In the genomic region with DNA sequence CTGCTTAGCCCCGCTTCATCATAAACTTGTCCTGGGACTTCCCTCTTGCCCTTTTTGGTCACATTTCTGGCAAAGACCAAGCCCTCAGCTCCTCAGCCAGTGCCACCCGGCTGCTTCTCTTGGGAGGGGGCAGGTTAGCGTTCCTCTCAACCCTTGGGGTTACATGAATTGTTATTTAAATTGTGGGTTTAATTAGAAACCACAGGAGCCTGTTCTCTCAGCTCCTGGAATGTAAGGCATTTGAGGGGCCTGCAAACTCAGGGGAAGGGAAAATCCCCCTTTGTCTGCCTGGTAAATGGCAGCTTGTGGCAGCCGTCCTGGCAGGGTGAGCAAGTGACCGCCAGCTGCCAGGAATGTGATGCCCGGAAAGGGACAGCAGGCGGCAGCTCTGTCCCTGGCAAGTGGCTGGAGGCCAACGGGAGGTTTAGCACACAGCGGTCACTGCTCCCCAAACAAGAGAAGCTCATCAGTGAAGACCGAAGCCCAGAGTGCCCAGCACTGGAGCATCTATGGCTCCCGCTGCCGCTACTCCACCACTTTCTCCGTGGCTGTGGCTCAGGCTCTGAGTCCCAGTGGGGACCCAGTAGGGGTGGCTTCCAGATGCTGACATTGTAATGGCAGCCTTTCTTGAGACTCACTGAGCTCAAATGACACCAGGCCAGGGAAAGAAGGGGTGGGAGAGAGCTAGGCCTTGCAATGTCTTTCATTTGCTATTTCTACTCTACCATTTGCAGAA, we compare ENCODE assay signal across 9 cellular contexts. TPM values are rescaled to one million over a fixed set of nuclear protein-coding genes. Genes with fewer than 3 reads are reported as not detected.
A peak's percentile ranks its signal among the peaks of the same experiment; 100 is the strongest.
DNase-seq lines count a peak whose midpoint lies in the region; ATAC-seq, FAIRE-seq and TF ChIP-seq lines count a peak whose summit lies in the region.
"Had no signal": no experiment of that assay in that cellular context is flagged by ENCODE, and none has a peak within 500 bp of the region (broad histone marks: within the 10 kb centered on the region; RNA-seq: fewer than 3 reads in every experiment).

No MANE protein-coding gene starts in this region.

- peaks cover 32 to 57% of the 10 kb centered on the region in 2 experiments for H3K36me3 ChIP-seq in HepG2 (replicated peaks in 1 of 2; ENCODE audit: control insufficient read depth in 1 of 2, insufficient read depth in 2 of 2, low read length in 2 of 2)
- H3K36me3 ChIP-seq in thymus (ENCODE audit: control insufficient read depth, insufficient read depth): no peaks in the 10 kb centered on the region

- no peak for TF ChIP-seq POLR2A in HepG2 (IDR thresholded peaks at IDR 0.05; ENCODE audit: insufficient read depth in 1 of 2, low read depth in 2 of 2, low read length in 2 of 2)

- no peak overlapping the region for H3K4me2 ChIP-seq in HepG2 (ENCODE audit: low read depth, low read length)

- intact Hi-C loops in dorsolateral prefrontal cortex (cut with DNase I): loop anchor here (2.0 to 5.0 kb wide), 5 partner anchors 19 to 105 kb away; a partner anchor contains a TSS
- intact Hi-C loops in HepG2 (cut with micrococcal nuclease; ENCODE audit: unreplicated experiment): no loop called here
- intact Hi-C loops in CD14-positive monocyte (cut with micrococcal nuclease): loop anchor here in 1 of 2 donors (10.0 kb wide), 2 partner anchors 47 to 103 kb away; a partner anchor contains a TSS
- intact Hi-C loops in activated CD4-positive, alpha-beta T cell treated with anti-CD3 and anti-CD28 coated beads for 36 hours (cut with DNase I, micrococcal nuclease): loop anchor here in 1 of 2 experiments (2.0 kb wide), 1 partner anchor 21 kb away; no protein-coding TSS in a partner anchor

- no TSS peak for BruUV-seq in HepG2 (replicated peaks; lab: Mats Ljungman, UMichigan)

- in situ Hi-C loops in HepG2 (cut with HindIII; ENCODE audit: extremely low pct_ligation_motif_present, low pct_unique_long_range_greater_than_20kb): no loop called here

- POLR2A ChIA-PET in HepG2 (lab: Yijun Ruan, JAX): interaction anchor here (0.6 to 3.7 kb wide), 6 partner anchors 9 to 266 kb away, joined by 3 to 28 read pairs (median 4); no protein-coding TSS in a partner anchor
- POLR2A ChIA-PET in activated CD4-positive, alpha-beta T cell treated with anti-CD3 and anti-CD28 coated beads for 36 hours (lab: Charles Lee): no interaction called here

- CTCF ChIA-PET in HepG2 (lab: Yijun Ruan, JAX; ENCODE audit: low intra/inter-chr PET ratio, low total read pairs): no interaction called here
- CTCF ChIA-PET in activated CD4-positive, alpha-beta T cell treated with anti-CD3 and anti-CD28 coated beads for 36 hours (lab: Charles Lee): interaction anchor here (0.7 kb wide), 1 partner anchor 31 kb away, joined by 3 read pairs; no protein-coding TSS in a partner anchor

- TF ChIP-seq CTCF in dorsolateral prefrontal cortex (IDR thresholded peaks at IDR 0.05 in 54 of 56, conservative IDR thresholded peaks at IDR 0.05 in 2 of 56; ENCODE audit: low read depth in 1 of 56, partially characterized antibody in 56 of 56) (peak in 54 of 56 donors; percentile 16 to 85 (median 64)), HepG2 (CRISPR knock-in tag; IDR thresholded peaks at IDR 0.05) (no peak), CD14-positive monocyte (IDR thresholded peaks at IDR 0.05) (no peak)

- peak overlapping the region in 57 of 59 donors; percentile 7 to 93 (median 83) for H3K27ac ChIP-seq in dorsolateral prefrontal cortex
- H3K27ac ChIP-seq in HepG2 (ENCODE audit: extremely low read length, insufficient read depth, low read length): no peak overlapping the region
- H3K27ac ChIP-seq in thymus (ENCODE audit: low read depth): peak overlapping the region; percentile 62

- TF ChIP-seq RAD21 in HepG2 (CRISPR knock-in tag; IDR thresholded peaks at IDR 0.05): no peak

- peaks cover 68% of the 10 kb centered on the region for H3K4me1 ChIP-seq in HepG2 (ENCODE audit: insufficient read depth, low read length)
- no peaks in the 10 kb centered on the region for H3K4me1 ChIP-seq in thymus (ENCODE audit: control insufficient read depth, insufficient read depth, low read length)

- no peak for TF ChIP-seq EP300 in HepG2 (IDR thresholded peaks at IDR 0.05; ENCODE audit: low read depth in 2 of 2, low read length in 2 of 2)
- no peak for TF ChIP-seq EP300 in HepG2 (CRISPR knock-in tag; IDR thresholded peaks at IDR 0.05; ENCODE audit: borderline replicate concordance)

- H3K36me3 Mint-ChIP-seq in CD14-positive monocyte: peaks cover 14 to 15% of the 10 kb centered on the region in 2 donors
- H3K36me3 Mint-ChIP-seq in activated CD4-positive, alpha-beta T cell treated with anti-CD3 and anti-CD28 coated beads for 36 hours (ENCODE audit: low read depth): no peaks in the 10 kb centered on the region

- H3K9ac ChIP-seq in HepG2 (ENCODE audit: insufficient read depth, low read depth, low read length): no peak overlapping the region

- peaks cover 0 to 6% (median 0%) of the 10 kb centered on the region in 3 donors for H3K27me3 Mint-ChIP-seq in CD14-positive monocyte (ENCODE audit: low read depth in 3 of 3)
- no peaks in the 10 kb centered on the region for H3K27me3 Mint-ChIP-seq in activated CD4-positive, alpha-beta T cell treated with anti-CD3 and anti-CD28 coated beads for 36 hours

- H4K20me1 ChIP-seq in HepG2 (ENCODE audit: insufficient read depth, low read length): peaks cover 11% of the 10 kb centered on the region; the same call in 1 of the 2 replicates

- H3K27me3 ChIP-seq in dorsolateral prefrontal cortex (no peaks in the 10 kb centered on the region), HepG2 (ENCODE audit: control insufficient read depth in 1 of 2, insufficient read depth in 2 of 2, low read length in 2 of 2) (no peaks in the 10 kb centered on the region), thymus (ENCODE audit: control insufficient read depth, insufficient read depth) (no peaks in the 10 kb centered on the region)

- H3K27ac Mint-ChIP-seq in CD14-positive monocyte: no peak overlapping the region
- H3K27ac Mint-ChIP-seq in activated CD4-positive, alpha-beta T cell treated with anti-CD3 and anti-CD28 coated beads for 36 hours: no peak overlapping the region
- H3K27ac Mint-ChIP-seq: T-helper 1 cell treated with Interleukin-12 subunit alpha and Interleukin-12 subunit beta and Interleukin-4 antibody, amounts not matched to agents 30 μg/mL and 1 μg/mL, for 36 hours had no signal

- no peak for FAIRE-seq in HepG2 (lab: Jason Lieb, UNC)

- DNase-seq in LHCN-M2 (ENCODE audit: low read depth) (peak; percentile 87), dorsolateral prefrontal cortex (peak; percentile 76 to 91 (median 88)), HepG2 (ENCODE audit: low spot score) (no peak), CD14-positive monocyte (ENCODE audit: low spot score) (no peak), NCI-H1436 (lab: John Stamatoyannopoulos, UW) (no peak), Kasumi-1 (lab: John Stamatoyannopoulos, UW) (no peak)
- no peak for DNase-seq in activated CD4-positive, alpha-beta T cell treated with anti-CD3 and anti-CD28 coated beads for 36 hours

- peaks cover 0 to 2% (median 0%) of the 10 kb centered on the region in 7 donors for H3K9me3 Mint-ChIP-seq in CD14-positive monocyte
- H3K9me3 Mint-ChIP-seq in activated CD4-positive, alpha-beta T cell treated with anti-CD3 and anti-CD28 coated beads for 36 hours (ENCODE audit: low read depth): no peaks in the 10 kb centered on the region
- H3K9me3 Mint-ChIP-seq: T-helper 1 cell treated with Interleukin-12 subunit alpha and Interleukin-12 subunit beta and Interleukin-4 antibody, amounts not matched to agents 30 μg/mL and 1 μg/mL, for 36 hours had no signal

- H3K4me3 Mint-ChIP-seq in CD14-positive monocyte: no peak overlapping the region
- H3K4me3 Mint-ChIP-seq in activated CD4-positive, alpha-beta T cell treated with anti-CD3 and anti-CD28 coated beads for 36 hours: no peak overlapping the region
- H3K4me3 Mint-ChIP-seq: T-helper 1 cell treated with Interleukin-12 subunit alpha and Interleukin-12 subunit beta and Interleukin-4 antibody, amounts not matched to agents 30 μg/mL and 1 μg/mL, for 36 hours had no signal

- no peak overlapping the region for H2AFZ ChIP-seq in HepG2 (ENCODE audit: low read length)

- no peaks in the 10 kb centered on the region for H3K9me3 ChIP-seq in HepG2 (ENCODE audit: low read length)
- H3K9me3 ChIP-seq in thymus (ENCODE audit: control insufficient read depth): no peaks in the 10 kb centered on the region

- peaks cover 14% of the 10 kb centered on the region for H3K4me1 Mint-ChIP-seq in CD14-positive monocyte
- no peaks in the 10 kb centered on the region for H3K4me1 Mint-ChIP-seq in activated CD4-positive, alpha-beta T cell treated with anti-CD3 and anti-CD28 coated beads for 36 hours

- peaks cover 73% of the 10 kb centered on the region for H3K79me2 ChIP-seq in HepG2 (ENCODE audit: insufficient read depth, low read length)

- WGBS in HepG2 (ENCODE audit: low lambda C conversion rate): 95% methylated on average over 10 of the region's 13 CpGs
- 92% methylated on average over 13 of the region's 13 CpGs for WGBS in thymus

- ATAC-seq in HepG2: no peak
- no peak for ATAC-seq in activated CD4-positive, alpha-beta T cell treated with anti-CD3 and anti-CD28 coated beads for 36 hours

- H3K4me3 ChIP-seq in dorsolateral prefrontal cortex: peak overlapping the region in 11 of 59 donors; percentile 2 to 36 (median 11)
- no peak overlapping the region for H3K4me3 ChIP-seq in HepG2 (replicated peaks in 1 of 3; ENCODE audit: insufficient read depth in 1 of 3, low read depth in 2 of 3, low read length in 3 of 3)
- no peak overlapping the region for H3K4me3 ChIP-seq in thymus (ENCODE audit: low read length)

RNA-seq across cellular contexts. Expression of a gene that starts 51.7 kb away (rescaled TPM):
- total RNA-seq in LHCN-M2 (2014; rRNA removed): 27.1 and 33.2 TPM in 2 replicates
- polyA plus RNA-seq in LHCN-M2 (2012): 17.6 TPM
- total RNA-seq in dorsolateral prefrontal cortex: 10 to 100 TPM in 104 of 120 experiments, 1 to 10 TPM in 16; 6.0 to 49.5 (median 17.2) TPM
- total RNA-seq in HepG2 (2016; rRNA removed; fragmentation: Illumina TruSeq; extraction: Trizol): 14.7 and 19.4 TPM in 2 replicates
- total RNA-seq in HepG2 (2016; cell fraction: cytosol; rRNA removed; fragmentation: Illumina TruSeq; extraction: Trizol; ENCODE audit: low read depth): 7.3 and 8.2 TPM in 2 replicates
- 12.9 and 18.0 TPM in 2 replicates for total RNA-seq in HepG2 (2016; cell fraction: insoluble cytoplasmic fraction; rRNA removed; fragmentation: Illumina TruSeq; extraction: Trizol)
- total RNA-seq in HepG2 (2016; cell fraction: membrane; rRNA removed; fragmentation: Illumina TruSeq; extraction: Trizol): 16.0 and 20.4 TPM in 2 replicates
- total RNA-seq in HepG2 (2016; cell fraction: nucleus; rRNA removed; fragmentation: Illumina TruSeq; extraction: Trizol): 12.0 and 14.5 TPM in 2 replicates
- 20.7 and 25.3 TPM in 2 replicates for polyA plus RNA-seq in HepG2 (2011; rRNA removed)
- polyA plus RNA-seq in HepG2 (2011; cell fraction: cytosol; rRNA removed): 19.8 and 24.1 TPM in 2 replicates
- 26.3 and 29.8 TPM in 2 replicates for polyA plus RNA-seq in HepG2 (2011; cell fraction: nucleus; rRNA removed)
- 16.2 and 22.8 TPM in 2 replicates for polyA plus RNA-seq in HepG2 (2012)
- 9.0 and 11.2 TPM in 2 replicates for polyA plus RNA-seq in HepG2 (2016; cell fraction: cytosol; fragmentation: Illumina TruSeq; extraction: Trizol; ENCODE audit: low read depth)
- polyA plus RNA-seq in HepG2 (2016; cell fraction: insoluble cytoplasmic fraction; fragmentation: Illumina TruSeq; extraction: Trizol; ENCODE audit: low read depth): 21.3 and 23.2 TPM in 2 replicates
- polyA plus RNA-seq in HepG2 (2016; cell fraction: membrane; fragmentation: Illumina TruSeq; extraction: Trizol; ENCODE audit: low read depth): 18.0 and 21.9 TPM in 2 replicates
- 17.6 and 17.8 TPM in 2 replicates for polyA plus RNA-seq in HepG2 (2016; cell fraction: nucleus; fragmentation: Illumina TruSeq; extraction: Trizol; ENCODE audit: insufficient read depth, low read depth)
- polyA minus RNA-seq in HepG2 (2011; rRNA and poly(A)+ RNA removed; ENCODE audit: low replicate concordance): 8.6 and 37.7 TPM in 2 replicates
- polyA minus RNA-seq in HepG2 (2011; cell fraction: cytosol; rRNA and poly(A)+ RNA removed): 28.1 and 28.8 TPM in 2 replicates
- polyA minus RNA-seq in HepG2 (2011; cell fraction: nucleus; rRNA and poly(A)+ RNA removed): 42.1 and 49.2 TPM in 2 replicates
- polyA plus RNA-seq in thymus: 5.5 TPM
- polyA plus RNA-seq in CD14-positive monocyte: under 1 TPM; 0.27 to 0.31 TPM
- 1 to 10 TPM; 1.2 to 1.3 TPM for total RNA-seq in activated CD4-positive, alpha-beta T cell treated with anti-CD3 and anti-CD28 coated beads for 36 hours

Comparison
In these comparisons a context has a peak if more than half of its experiments do, and no peak if none do; other contexts are left out.
1. DNase-seq: peak in LHCN-M2 (single experiment) and dorsolateral prefrontal cortex (10 of 10); none in HepG2 (single experiment), CD14-positive monocyte (single experiment), NCI-H1436 (single experiment), Kasumi-1 (0 of 2) and activated CD4-positive, alpha-beta T cell treated with anti-CD3 and anti-CD28 coated beads for 36 hours (single experiment).
2. CTCF ChIP-seq: peak in dorsolateral prefrontal cortex (54 of 56); none in HepG2 (single experiment) and CD14-positive monocyte (single experiment).